ENCODE assay signal across 1 cellular context in genomic region chr1:43978551-43979260, GRCh38.
TF ChIP-seq lines count a peak whose summit lies in the region.

B4GALT2 (plus strand) TSS chr1:43979210; CDS start chr1:43981161, 1,951 bp downstream.

TF ChIP-seq in HepG2, 621 proteins besides CTCF, POLR2A, EP300 and RAD21 (continued from another document and continues in another):
- no peak for TF ChIP-seq MAZ (IDR thresholded peaks at IDR 0.05; ENCODE audit: borderline replicate concordance, low read depth, low read length)
- TF ChIP-seq MAZ (CRISPR knock-in tag; IDR thresholded peaks at IDR 0.05; ENCODE audit: low read depth) = 0 out of 2 replicates have a peak, but pooled peaks have one; percentile 28
- 0 out of 2 replicates have a peak, but pooled peaks have one; percentile 24 for TF ChIP-seq E2F1 (CRISPR knock-in tag; IDR thresholded peaks at IDR 0.05)
- no peak for TF ChIP-seq ZNF614 (CRISPR knock-in tag; IDR thresholded peaks at IDR 0.05; ENCODE audit: borderline replicate concordance)
- no peak for TF ChIP-seq GATA4 (IDR thresholded peaks at IDR 0.05; ENCODE audit: borderline replicate concordance, low read depth)
- TF ChIP-seq ZMYM2 (CRISPR knock-in tag; IDR thresholded peaks at IDR 0.05) = no peak
- peak; percentile 3; the same call in 1 of the 2 replicates for TF ChIP-seq ZFY (CRISPR knock-in tag; IDR thresholded peaks at IDR 0.05)
- TF ChIP-seq ZNF781 (CRISPR knock-in tag; IDR thresholded peaks at IDR 0.05; ENCODE audit: borderline replicate concordance, not compliant biosample characterization) = peak; percentile 38
- no peak for TF ChIP-seq HIC2 (CRISPR knock-in tag; IDR thresholded peaks at IDR 0.05; ENCODE audit: low read depth)
- TF ChIP-seq PAX8 (CRISPR knock-in tag; IDR thresholded peaks at IDR 0.05; ENCODE audit: borderline replicate concordance) = no peak
- peak; percentile 64 for TF ChIP-seq PAXIP1 (CRISPR knock-in tag; conservative IDR thresholded peaks at IDR 0.05)
- no peak for TF ChIP-seq MATR3 (CRISPR knock-in tag; IDR thresholded peaks at IDR 0.05)
- TF ChIP-seq SOX5 (CRISPR knock-in tag; IDR thresholded peaks at IDR 0.05; ENCODE audit: borderline replicate concordance) = no peak
- no peak for TF ChIP-seq ZNF850 (CRISPR knock-in tag; conservative IDR thresholded peaks at IDR 0.05)
- TF ChIP-seq ZKSCAN1 (IDR thresholded peaks at IDR 0.05; ENCODE audit: low read length) = 0 out of 2 replicates have a peak, but pooled peaks have one; percentile 15
- 0 out of 2 replicates have a peak, but pooled peaks have one; percentile 14 for TF ChIP-seq NR1H2 (CRISPR knock-in tag; IDR thresholded peaks at IDR 0.05; ENCODE audit: borderline replicate concordance, low read depth)
- 0 out of 2 replicates have a peak, but pooled peaks have one; percentile 23 for TF ChIP-seq ZNF558 (CRISPR knock-in tag; IDR thresholded peaks at IDR 0.05; ENCODE audit: borderline replicate concordance)
- no peak for TF ChIP-seq DMTF1 (CRISPR knock-in tag; IDR thresholded peaks at IDR 0.05)
- TF ChIP-seq ZNF674 (CRISPR knock-in tag; IDR thresholded peaks at IDR 0.05; ENCODE audit: low read depth) = no peak
- TF ChIP-seq THAP9 (CRISPR knock-in tag; IDR thresholded peaks at IDR 0.05; ENCODE audit: borderline replicate concordance) = 0 out of 2 replicates have a peak, but pooled peaks have one; percentile 38
- peak; percentile 42 for TF ChIP-seq SPEN (CRISPR knock-in tag; IDR thresholded peaks at IDR 0.05; ENCODE audit: low read depth)
- no peak for TF ChIP-seq ZBTB40 (IDR thresholded peaks at IDR 0.05)
- TF ChIP-seq ZBTB40 (CRISPR knock-in tag; IDR thresholded peaks at IDR 0.05) = no peak
- no peak for TF ChIP-seq ATF7 (IDR thresholded peaks at IDR 0.05)
- no peak for TF ChIP-seq ATF7 (CRISPR knock-in tag; IDR thresholded peaks at IDR 0.05)
- no peak for TF ChIP-seq ATF2 (CRISPR knock-in tag; IDR thresholded peaks at IDR 0.05)
- 0 out of 2 replicates have a peak, but pooled peaks have one; percentile 38 for TF ChIP-seq ZNF670 (CRISPR knock-in tag; IDR thresholded peaks at IDR 0.05; ENCODE audit: borderline replicate concordance)
- no peak for TF ChIP-seq RORA (CRISPR knock-in tag; IDR thresholded peaks at IDR 0.05)
- TF ChIP-seq DPF2 (CRISPR knock-in tag; IDR thresholded peaks at IDR 0.05; ENCODE audit: borderline replicate concordance, low read depth) = no peak
